8 cellular contexts compared by ENCODE assay signal in the genomic region with DNA sequence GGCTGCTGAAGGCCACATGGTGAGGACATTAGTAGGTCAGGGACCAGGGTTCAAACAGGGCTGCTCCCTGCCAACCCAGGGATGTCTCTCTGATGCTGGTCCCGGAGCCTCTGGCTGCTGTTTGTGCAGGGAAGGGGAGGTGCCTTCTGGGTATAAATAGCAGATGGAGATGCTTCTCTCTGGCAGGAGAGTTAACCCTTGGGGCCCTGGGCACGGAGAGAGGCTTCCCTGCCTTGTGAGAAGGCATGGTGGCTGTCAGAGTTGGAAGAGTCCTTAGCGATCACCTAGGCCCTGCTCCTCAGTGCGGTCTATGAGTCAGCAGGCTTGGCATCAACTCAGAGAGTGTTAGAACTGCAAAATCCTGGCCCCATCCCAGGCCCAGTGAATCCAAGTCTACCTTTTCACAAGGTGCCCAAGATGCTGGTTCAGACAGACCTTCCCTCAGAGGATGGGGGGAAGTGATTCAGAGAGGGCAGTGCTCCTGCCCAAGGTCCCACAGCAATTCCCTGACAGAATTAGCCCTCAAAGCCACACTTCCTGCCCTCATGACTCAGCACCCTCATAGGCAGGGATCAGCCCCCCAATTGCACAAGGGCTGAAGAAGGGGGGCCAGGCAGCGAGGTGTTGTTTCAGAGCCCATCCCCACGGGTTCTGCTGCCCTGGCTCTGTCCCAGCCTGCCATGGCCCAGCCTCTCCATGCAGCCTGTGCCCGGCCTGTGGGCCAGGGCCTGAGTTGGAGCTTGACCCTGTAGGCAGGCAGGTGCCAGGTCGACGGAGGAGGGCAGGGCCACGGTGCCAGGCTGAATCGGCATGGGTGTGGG. TPM values are rescaled to one million over a fixed set of nuclear protein-coding genes. Genes with fewer than 3 reads are reported as not detected.
A peak's percentile ranks its signal among the peaks of the same experiment; 100 is the strongest.
DNase-seq lines count a peak whose midpoint lies in the region; ATAC-seq, FAIRE-seq and TF ChIP-seq lines count a peak whose summit lies in the region.

No MANE protein-coding gene starts in this region.

- H3K9ac ChIP-seq in trophoblast cell (ENCODE audit: low read length) = no peak overlapping the region

- no peak overlapping the region for H2BK5ac ChIP-seq in trophoblast cell (ENCODE audit: low read depth, low read length, poor library complexity)

- H3K4me1 Mint-ChIP-seq in brain = peaks cover 50% of the 10 kb centered on the region
- H3K4me1 Mint-ChIP-seq in activated CD8-positive, alpha-beta T cell treated with anti-CD3 and anti-CD28 coated beads, Interleukin-2, amount 10 ng/mL, durations not matched to agents 7 days and 5 days (ENCODE audit: low read depth) = no peaks in the 10 kb centered on the region
- H3K4me1 Mint-ChIP-seq in activated CD8-positive, alpha-beta T cell treated with anti-CD3 and anti-CD28 coated beads for 36 hours (ENCODE audit: low read depth) = no peaks in the 10 kb centered on the region

- TF ChIP-seq POLR2A in right lobe of liver (IDR thresholded peaks at IDR 0.05) = no peak

- no peak for TF ChIP-seq CTCF in AG09309 (IDR thresholded peaks at IDR 0.05; ENCODE audit: control insufficient read depth, insufficient read depth, low read depth, low read length, missing control alignments)
- no peak for TF ChIP-seq CTCF in brain (conservative IDR thresholded peaks at IDR 0.05)
- no peak for TF ChIP-seq CTCF in right lobe of liver (IDR thresholded peaks at IDR 0.05)
- TF ChIP-seq CTCF in activated CD8-positive, alpha-beta T cell treated with anti-CD3 and anti-CD28 coated beads for 36 hours (IDR thresholded peaks at IDR 0.05) = no peak

- intact Hi-C loops in right lobe of liver (cut with DNase I) = no loop called here
- intact Hi-C loops in activated CD8-positive, alpha-beta T cell treated with anti-CD3 and anti-CD28 coated beads for 36 hours (cut with micrococcal nuclease) = no loop called here

- H3K27me3 Mint-ChIP-seq in brain = no peaks in the 10 kb centered on the region
- H3K27me3 Mint-ChIP-seq in activated CD8-positive, alpha-beta T cell treated with anti-CD3 and anti-CD28 coated beads, Interleukin-2, amount 10 ng/mL, durations not matched to agents 7 days and 5 days (ENCODE audit: low read depth) = peaks cover 3% of the 10 kb centered on the region
- H3K27me3 Mint-ChIP-seq in activated CD8-positive, alpha-beta T cell treated with anti-CD3 and anti-CD28 coated beads for 36 hours = peaks cover 2% of the 10 kb centered on the region

- H2BK120ac ChIP-seq in trophoblast cell (ENCODE audit: insufficient read depth, low read length, poor library complexity) = no peak overlapping the region

- H3K4me3 ChIP-seq in AG09309 (ENCODE audit: control insufficient read depth, low read depth, low read length) (no peak overlapping the region), MG63 (no peak overlapping the region), right lobe of liver (no peak overlapping the region), trophoblast cell (ENCODE audit: low read depth, low read length) (no peak overlapping the region), small intestine (ENCODE audit: low read depth in 1 of 2, low read length in 2 of 2) (no peak overlapping the region)

- H3K27ac ChIP-seq in right lobe of liver (no peak overlapping the region), trophoblast cell (ENCODE audit: low read depth, low read length) (no peak overlapping the region), small intestine (ENCODE audit: low read depth in 1 of 2, low read length in 1 of 2) (no peak overlapping the region)

- no peaks in the 10 kb centered on the region for H3K27me3 ChIP-seq in MG63
- H3K27me3 ChIP-seq in right lobe of liver = no peaks in the 10 kb centered on the region
- no peaks in the 10 kb centered on the region for H3K27me3 ChIP-seq in trophoblast cell (ENCODE audit: insufficient read depth, low read length)
- no peaks in the 10 kb centered on the region for H3K27me3 ChIP-seq in small intestine (ENCODE audit: control insufficient read depth in 2 of 2, insufficient read depth in 2 of 2, low read length in 2 of 2)

- H3K23ac ChIP-seq in trophoblast cell (ENCODE audit: low read length) = no peak overlapping the region

- H3K27ac Mint-ChIP-seq in brain = peak overlapping the region in 4 of 5 experiments; percentile 18 to 63 (median 50)
- H3K27ac Mint-ChIP-seq in activated CD8-positive, alpha-beta T cell treated with anti-CD3 and anti-CD28 coated beads, Interleukin-2, amount 10 ng/mL, durations not matched to agents 7 days and 5 days = no peak overlapping the region
- H3K27ac Mint-ChIP-seq in activated CD8-positive, alpha-beta T cell treated with anti-CD3 and anti-CD28 coated beads for 36 hours = no peak overlapping the region

- no peaks in the 10 kb centered on the region for H3K9me3 Mint-ChIP-seq in brain
- H3K9me3 Mint-ChIP-seq in activated CD8-positive, alpha-beta T cell treated with anti-CD3 and anti-CD28 coated beads, Interleukin-2, amount 10 ng/mL, durations not matched to agents 7 days and 5 days (ENCODE audit: insufficient read depth) = no peaks in the 10 kb centered on the region
- no peaks in the 10 kb centered on the region for H3K9me3 Mint-ChIP-seq in activated CD8-positive, alpha-beta T cell treated with anti-CD3 and anti-CD28 coated beads for 36 hours

- H3K4me3 Mint-ChIP-seq in brain = peak overlapping the region in 3 of 5 experiments; percentile 10 to 53 (median 19)
- H3K4me3 Mint-ChIP-seq in activated CD8-positive, alpha-beta T cell treated with anti-CD3 and anti-CD28 coated beads, Interleukin-2, amount 10 ng/mL, durations not matched to agents 7 days and 5 days = no peak overlapping the region
- H3K4me3 Mint-ChIP-seq in activated CD8-positive, alpha-beta T cell treated with anti-CD3 and anti-CD28 coated beads for 36 hours = no peak overlapping the region

- ATAC-seq in right lobe of liver = peak; percentile 84 to 86 (median 85)
- no peak for ATAC-seq in activated CD8-positive, alpha-beta T cell treated with anti-CD3 and anti-CD28 coated beads, Interleukin-2, amount 10 ng/mL, durations not matched to agents 7 days and 5 days
- ATAC-seq in activated CD8-positive, alpha-beta T cell treated with anti-CD3 and anti-CD28 coated beads for 36 hours = no peak

- H3K79me2 ChIP-seq in trophoblast cell (ENCODE audit: control insufficient read depth, insufficient read depth, low read length, poor library complexity) = no peaks in the 10 kb centered on the region

- no peak overlapping the region for H4K12ac ChIP-seq in trophoblast cell (ENCODE audit: low read depth, low read length)

- no peak overlapping the region for H2AK5ac ChIP-seq in trophoblast cell (ENCODE audit: low read length)

- no peaks in the 10 kb centered on the region for H3K36me3 Mint-ChIP-seq in brain
- H3K36me3 Mint-ChIP-seq in activated CD8-positive, alpha-beta T cell treated with anti-CD3 and anti-CD28 coated beads, Interleukin-2, amount 10 ng/mL, durations not matched to agents 7 days and 5 days (ENCODE audit: low read depth) = no peaks in the 10 kb centered on the region
- H3K36me3 Mint-ChIP-seq in activated CD8-positive, alpha-beta T cell treated with anti-CD3 and anti-CD28 coated beads for 36 hours (ENCODE audit: low read depth) = no peaks in the 10 kb centered on the region

- no peak overlapping the region for H3K14ac ChIP-seq in trophoblast cell (ENCODE audit: low read length)

- H3K18ac ChIP-seq in trophoblast cell (ENCODE audit: low read length) = no peak overlapping the region

- peak; percentile 67 for DNase-seq in AG09309 (ENCODE audit: low read depth)
- peak; percentile 91 for DNase-seq in MG63
- DNase-seq in right lobe of liver = peak; percentile 52 to 80 (median 78)
- no peak for DNase-seq in activated CD8-positive, alpha-beta T cell treated with anti-CD3 and anti-CD28 coated beads, Interleukin-2, amount 10 ng/mL, durations not matched to agents 7 days and 5 days
- DNase-seq in trophoblast cell = no peak
- DNase-seq in activated CD8-positive, alpha-beta T cell treated with anti-CD3 and anti-CD28 coated beads for 36 hours = no peak
- no peak for DNase-seq in small intestine

- H3K4me1 ChIP-seq in right lobe of liver = peaks cover 0 to 27% (median 6%) of the 10 kb centered on the region in 4 donors
- no peaks in the 10 kb centered on the region for H3K4me1 ChIP-seq in trophoblast cell (ENCODE audit: control insufficient read depth in 1 of 2, insufficient read depth in 2 of 2, low read length in 2 of 2)
- no peaks in the 10 kb centered on the region for H3K4me1 ChIP-seq in small intestine (ENCODE audit: control insufficient read depth in 2 of 2, insufficient read depth in 1 of 2, low read depth in 1 of 2, low read length in 1 of 2)

- no peaks in the 10 kb centered on the region for H3K36me3 ChIP-seq in MG63
- no peaks in the 10 kb centered on the region for H3K36me3 ChIP-seq in right lobe of liver
- no peaks in the 10 kb centered on the region for H3K36me3 ChIP-seq in trophoblast cell (ENCODE audit: control insufficient read depth in 1 of 2, insufficient read depth in 2 of 2, low read length in 2 of 2)
- no peaks in the 10 kb centered on the region for H3K36me3 ChIP-seq in small intestine (ENCODE audit: control insufficient read depth in 2 of 2, insufficient read depth in 2 of 2, low read length in 2 of 2)

- CTCF ChIA-PET in activated CD8-positive, alpha-beta T cell treated with anti-CD3 and anti-CD28 coated beads, Interleukin-2, amount 10 ng/mL, durations not matched to agents 7 days and 5 days (lab: Charles Lee) = interaction anchor here (0.9 kb wide), 1 partner anchor 168 kb away, joined by 3 read pairs; no protein-coding TSS in a partner anchor
- CTCF ChIA-PET in activated CD8-positive, alpha-beta T cell treated with anti-CD3 and anti-CD28 coated beads for 36 hours (lab: Charles Lee) = no interaction called here

- H4K91ac ChIP-seq in trophoblast cell (ENCODE audit: low read depth, low read length) = no peak overlapping the region

- H3K4me2 ChIP-seq in trophoblast cell (ENCODE audit: low read length) = no peak overlapping the region

- H3K4ac ChIP-seq in trophoblast cell (ENCODE audit: low read depth, low read length) = no peak overlapping the region

- H3K9me3 ChIP-seq in MG63 (no peaks in the 10 kb centered on the region), right lobe of liver (no peaks in the 10 kb centered on the region), trophoblast cell (ENCODE audit: insufficient read depth, low read depth, low read length) (peaks cover 3% of the 10 kb centered on the region), small intestine (ENCODE audit: control insufficient read depth, low read depth) (no peaks in the 10 kb centered on the region)

- FAIRE-seq in small intestine (lab: Jason Lieb, UNC) = no peak

- no peak overlapping the region for H2BK12ac ChIP-seq in trophoblast cell (ENCODE audit: low read length)

- H4K8ac ChIP-seq in trophoblast cell (ENCODE audit: low read depth, low read length) = no peak overlapping the region

- WGBS in right lobe of liver (ENCODE audit: insufficient coverage, low coverage, low lambda C conversion rate, missing lambda C conversion rate) = 26% methylated on average over 5 of the region's 11 CpGs
- no CpG with 5 or more reads among the region's 11 CpGs for WGBS in trophoblast cell (ENCODE audit: extremely low coverage, insufficient coverage, insufficient read length)
- WGBS in small intestine, 3 donors = 39 to 58% (median 40%) methylated on average over 11 of the region's 11 CpGs

- H3K79me1 ChIP-seq in trophoblast cell (ENCODE audit: low read length) = no peaks in the 10 kb centered on the region

- no peak overlapping the region for H2AFZ ChIP-seq in trophoblast cell (ENCODE audit: insufficient read depth, low read length, poor library complexity)

- POLR2A ChIA-PET in activated CD8-positive, alpha-beta T cell treated with anti-CD3 and anti-CD28 coated beads, Interleukin-2, amount 10 ng/mL, durations not matched to agents 7 days and 5 days (lab: Charles Lee) = no interaction called here
- POLR2A ChIA-PET in activated CD8-positive, alpha-beta T cell treated with anti-CD3 and anti-CD28 coated beads for 36 hours (lab: Charles Lee) = no interaction called here

RNA-seq across cellular contexts. Expression of gene CAMK2A, which starts 25.6 kb away (rescaled TPM):
- total RNA-seq in MG63 (2014; rRNA removed; shearing (Covaris generic); ENCODE audit: low replicate concordance) = 0.56 TPM in 1 of 2 replicates, not detected in the other
- polyA plus RNA-seq in brain (ENCODE audit: insufficient read depth, low read depth, low replicate concordance) (116 TPM), small intestine (under 1 TPM in 1 of 3 donors, not detected in 2; 0.52 TPM)
- total RNA-seq in right lobe of liver = under 1 TPM in 3 of 6 experiments, not detected in 3; 0.10 to 0.26 (median 0.23) TPM
- total RNA-seq in activated CD8-positive, alpha-beta T cell treated with anti-CD3 and anti-CD28 coated beads, Interleukin-2, amount 10 ng/mL, durations not matched to agents 7 days and 5 days = not detected
- 0.21 and 0.40 TPM in 2 replicates for polyA plus RNA-seq in trophoblast cell (2013)
- not detected for total RNA-seq in activated CD8-positive, alpha-beta T cell treated with anti-CD3 and anti-CD28 coated beads for 36 hours

RNA-seq across cellular contexts. Expression of gene ARSI, which starts 38.7 kb away (rescaled TPM):
- total RNA-seq in MG63 (2014; rRNA removed; shearing (Covaris generic); ENCODE audit: low replicate concordance) = 38.8 and 45.4 TPM in 2 replicates
- polyA plus RNA-seq in brain (ENCODE audit: insufficient read depth, low read depth, low replicate concordance) = 1.2 TPM
- under 1 TPM in 5 of 6 experiments, not detected in 1; 0.06 to 0.51 (median 0.20) TPM for total RNA-seq in right lobe of liver
- total RNA-seq in activated CD8-positive, alpha-beta T cell treated with anti-CD3 and anti-CD28 coated beads, Interleukin-2, amount 10 ng/mL, durations not matched to agents 7 days and 5 days = not detected
- polyA plus RNA-seq in trophoblast cell (2013) = 5.1 and 5.3 TPM in 2 replicates
- total RNA-seq in activated CD8-positive, alpha-beta T cell treated with anti-CD3 and anti-CD28 coated beads for 36 hours = not detected
- polyA plus RNA-seq in small intestine = under 1 TPM in 1 of 3 donors, not detected in 2; 0.40 TPM

Comparison
In these comparisons a context has a peak if more than half of its experiments do, and no peak if none do; other contexts are left out.
1. DNase-seq: peak in AG09309 (single experiment), MG63 (single experiment) and right lobe of liver (3 of 3); none in activated CD8-positive, alpha-beta T cell treated with anti-CD3 and anti-CD28 coated beads, Interleukin-2, amount 10 ng/mL, durations not matched to agents 7 days and 5 days (single experiment), trophoblast cell (0 of 2), activated CD8-positive, alpha-beta T cell treated with anti-CD3 and anti-CD28 coated beads for 36 hours (single experiment) and small intestine (single experiment).
2. H3K27ac Mint-ChIP-seq: peak in brain (4 of 5); none in activated CD8-positive, alpha-beta T cell treated with anti-CD3 and anti-CD28 coated beads, Interleukin-2, amount 10 ng/mL, durations not matched to agents 7 days and 5 days (single experiment) and activated CD8-positive, alpha-beta T cell treated with anti-CD3 and anti-CD28 coated beads for 36 hours (single experiment).
3. H3K4me3 Mint-ChIP-seq: peak in brain (3 of 5); none in activated CD8-positive, alpha-beta T cell treated with anti-CD3 and anti-CD28 coated beads, Interleukin-2, amount 10 ng/mL, durations not matched to agents 7 days and 5 days (single experiment) and activated CD8-positive, alpha-beta T cell treated with anti-CD3 and anti-CD28 coated beads for 36 hours (single experiment).
4. ATAC-seq: peak in right lobe of liver (4 of 4); none in activated CD8-positive, alpha-beta T cell treated with anti-CD3 and anti-CD28 coated beads, Interleukin-2, amount 10 ng/mL, durations not matched to agents 7 days and 5 days (single experiment) and activated CD8-positive, alpha-beta T cell treated with anti-CD3 and anti-CD28 coated beads for 36 hours (single experiment).
5. RNA of gene ARSI, which starts 38.7 kb away (total RNA-seq): 38.8 to 45.4 TPM in MG63; 0.06 to 0.51 TPM in right lobe of liver, not detected in activated CD8-positive, alpha-beta T cell treated with anti-CD3 and anti-CD28 coated beads, Interleukin-2, amount 10 ng/mL, durations not matched to agents 7 days and 5 days and not detected in activated CD8-positive, alpha-beta T cell treated with anti-CD3 and anti-CD28 coated beads for 36 hours; every median in the first group is over 10 times any median in the second.